In the genomic region with DNA sequence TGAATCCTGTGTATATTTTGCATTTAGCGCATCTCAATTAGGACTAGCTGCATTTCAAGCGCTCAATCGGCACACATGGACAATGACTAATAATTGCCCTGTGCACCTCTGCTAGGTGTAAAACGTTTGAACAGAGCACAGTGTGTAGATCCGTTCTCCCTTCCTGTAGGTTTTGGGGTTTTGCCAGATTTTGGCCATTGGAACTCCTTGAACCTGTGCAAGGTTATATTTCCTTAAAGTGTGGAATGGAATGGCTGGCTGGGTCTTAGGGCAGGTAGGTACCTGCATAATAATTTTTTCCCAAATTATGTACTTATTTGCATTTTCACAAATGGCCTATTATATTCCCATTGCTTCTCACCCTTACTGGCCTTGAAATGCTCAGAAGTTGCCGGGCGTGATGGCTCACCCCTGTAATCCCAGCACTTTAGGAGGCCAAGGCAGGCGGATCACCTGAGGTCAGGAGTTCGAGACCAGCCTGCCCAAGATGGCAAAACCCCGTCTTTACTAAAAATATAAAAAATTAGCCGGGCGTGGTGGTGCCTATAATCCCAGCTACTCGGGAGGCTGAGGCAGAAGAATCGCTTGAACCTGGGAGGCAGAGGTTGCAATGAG, we compare ENCODE assay signal across 8 cellular contexts. TPM values are rescaled to one million over a fixed set of nuclear protein-coding genes. Genes with fewer than 3 reads are reported as not detected.
DNase-seq lines count a peak whose midpoint lies in the region; ATAC-seq, FAIRE-seq and TF ChIP-seq lines count a peak whose summit lies in the region.

No MANE protein-coding gene starts in this region.

- in situ Hi-C loops in K562 (cut with MboI) = no loop called here

- H4K20me1 ChIP-seq in K562 (replicated peaks; ENCODE audit: control insufficient read depth, insufficient read depth, low read length) = no peaks in the 10 kb centered on the region

- H3K79me2 ChIP-seq in K562 (ENCODE audit: control insufficient read depth, insufficient read depth, low read length) = no peaks in the 10 kb centered on the region

- DNase-seq in Calu3 (peak; percentile 14), K562 (ENCODE audit: extremely low read depth in 1 of 4, low spot score in 3 of 4) (peak in 3 of 4 experiments; percentile 45 to 53 (median 48)), HCEC 1CT (no peak), GM10266 (ENCODE audit: extremely low spot score) (no peak), DMS153 (lab: John Stamatoyannopoulos, UW) (no peak)

- TF ChIP-seq RAD21 in K562 (CRISPR knock-in tag; conservative IDR thresholded peaks at IDR 0.05 in 1 of 2, IDR thresholded peaks at IDR 0.05 in 1 of 2) = no peak

- peak overlapping the region; percentile 69; the same call in 2 of the 3 replicates for H3K27ac ChIP-seq in K562 (ENCODE audit: extremely low read depth, low read depth, low read length)

- FAIRE-seq in K562 (lab: Jason Lieb, UNC) = no peak

- H3K27me3 Mint-ChIP-seq in Calu3 (ENCODE audit: unreplicated experiment) = no peaks in the 10 kb centered on the region

- no peaks in the 10 kb centered on the region for H3K9me1 ChIP-seq in K562 (ENCODE audit: control insufficient read depth, insufficient read depth, low read length)

- intact Hi-C loops in Calu3 (cut with micrococcal nuclease; ENCODE audit: unreplicated experiment) = loop anchor here (2.0 kb wide), 1 partner anchor 116 kb away; no protein-coding TSS in a partner anchor
- intact Hi-C loops in K562 (cut with micrococcal nuclease) = loop anchor here (2.0 kb wide), 1 partner anchor 116 kb away; no protein-coding TSS in a partner anchor

- no peak overlapping the region for H3K4me3 ChIP-seq in K562
- H3K4me3 ChIP-seq in mononuclear cell (ENCODE audit: low read length) = peak overlapping the region; percentile 18

- BruUV-seq in Calu3 (replicated peaks; lab: Mats Ljungman, UMichigan) (no TSS peak), K562 (replicated peaks; lab: Mats Ljungman, UMichigan) (no TSS peak)

- ATAC-seq in HG03196 (IDR thresholded peaks at IDR 0.05; ENCODE audit: unreplicated experiment) (peak; percentile 32), K562 (peak; percentile 1; the same call in 1 of the 3 replicates), HG03039 (IDR thresholded peaks at IDR 0.05; ENCODE audit: unreplicated experiment) (no peak)

- H3K4me1 Mint-ChIP-seq in Calu3 (ENCODE audit: low read depth, unreplicated experiment) = peaks cover 11% of the 10 kb centered on the region

- TF ChIP-seq EP300 in K562 (IDR thresholded peaks at IDR 0.05; ENCODE audit: low read length) = no peak

- peaks cover 31% of the 10 kb centered on the region for H3K36me3 Mint-ChIP-seq in Calu3 (ENCODE audit: insufficient read depth, unreplicated experiment)

- H3K4me1 ChIP-seq in K562 (replicated peaks in 1 of 2; ENCODE audit: control insufficient read depth in 2 of 2, insufficient read depth in 2 of 2, low read length in 2 of 2) = peaks cover 14 to 15% of the 10 kb centered on the region in 2 experiments
- H3K4me1 ChIP-seq in mononuclear cell (ENCODE audit: insufficient read depth, low read length) = peaks cover 23% of the 10 kb centered on the region

- POLR2A ChIA-PET in K562 (lab: Yijun Ruan, JAX) = interaction anchor here (0.6 to 3.5 kb wide), 121 partner anchors 9 to 1570 kb away, joined by 3 to 194 read pairs (median 4); a partner anchor contains a TSS

- CTCF ChIA-PET in Calu3 (lab: Charles Lee) (interaction anchor here (0.6 to 1.3 kb wide), 10 partner anchors 9 to 307 kb away, joined by 3 to 8 read pairs (median 3); a partner anchor contains a TSS), K562 (lab: Yijun Ruan, JAX; ENCODE audit: low intra/inter-chr PET ratio) (interaction anchor here (1.0 to 1.4 kb wide), 2 partner anchors 116 to 574 kb away, joined by 5 to 9 read pairs; no protein-coding TSS in a partner anchor)

- TF ChIP-seq CTCF in Calu3 (IDR thresholded peaks at IDR 0.05; ENCODE audit: unreplicated experiment) = no peak
- no peak for TF ChIP-seq CTCF in K562 (IDR thresholded peaks at IDR 0.05 in 2 of 3, conservative IDR thresholded peaks at IDR 0.05 in 1 of 3; ENCODE audit: insufficient read depth in 2 of 3, low read depth in 1 of 3, low read length in 3 of 3)
- TF ChIP-seq CTCF in GM10266 (IDR thresholded peaks at IDR 0.05; ENCODE audit: control insufficient read depth, insufficient read depth, low read depth, missing control alignments) = no peak

- no peak for TF ChIP-seq POLR2A in K562 (conservative IDR thresholded peaks at IDR 0.05)

- no peaks in the 10 kb centered on the region for H3K9me3 Mint-ChIP-seq in Calu3 (ENCODE audit: low read depth, unreplicated experiment)

- H2AFZ ChIP-seq in K562 (ENCODE audit: low read depth, low read length) = peak overlapping the region; percentile 7; the same call in 1 of the 2 replicates

- peak overlapping the region; percentile 74 for H3K4me2 ChIP-seq in K562 (ENCODE audit: insufficient read depth, low read length)

- H3K36me3 ChIP-seq in K562 (ENCODE audit: control insufficient read depth, insufficient read depth, low read length) = no peaks in the 10 kb centered on the region

- peak overlapping the region; percentile 87 for H3K4me3 Mint-ChIP-seq in Calu3 (ENCODE audit: low read depth, unreplicated experiment)

- peak overlapping the region; percentile 100 for H3K27ac Mint-ChIP-seq in Calu3 (ENCODE audit: unreplicated experiment)

- H3K27me3 ChIP-seq in K562 (ENCODE audit: control insufficient read depth in 2 of 2, insufficient read depth in 2 of 2, low read length in 2 of 2) = no peaks in the 10 kb centered on the region; a peak in 1 of 5 replicates
- H3K27me3 ChIP-seq in mononuclear cell (ENCODE audit: insufficient read depth, low read length) = no peaks in the 10 kb centered on the region

- 3% methylated on average over 14 of the region's 14 CpGs for WGBS in K562 (ENCODE audit: insufficient coverage, low coverage, missing lambda C conversion rate)

- H3K9ac ChIP-seq in K562 (ENCODE audit: insufficient read depth in 1 of 2, low read depth in 2 of 2, low read length in 2 of 2) = peak overlapping the region in 1 of 2 experiments; percentile 27; a peak in 1 of 4 replicates

- H3K9me3 ChIP-seq in K562 (replicated peaks; ENCODE audit: control insufficient read depth, insufficient read depth, low read depth, low read length) (peaks cover 1% of the 10 kb centered on the region; the same call in 1 of the 2 replicates), mononuclear cell (ENCODE audit: low read depth, low read length) (no peaks in the 10 kb centered on the region)

RNA-seq across cellular contexts. Expression of a gene that starts 0.8 kb away (rescaled TPM):
- total RNA-seq in Calu3 (2022) (20.3 and 25.8 TPM in 2 replicates), K562 (2014; rRNA removed) (not detected in 2 replicates), K562 (2014; rRNA removed; fragmentation: Illumina TruSeq; extraction: Trizol) (not detected in 2 replicates), K562 (2015; rRNA removed; fragmentation: Illumina TruSeq; extraction: Trizol) (not detected in 2 replicates), K562 (2021) (14.2 TPM in 1 of 2 replicates, not detected in the other), mononuclear cell (not detected)
- total RNA-seq in K562 (2011; cell fraction: chromatin; rRNA removed; ENCODE audit: low replicate concordance) = under 0.01 TPM in 2 replicates
- total RNA-seq in K562 (2011; cell fraction: nucleolus; rRNA removed) = under 0.01 TPM in 2 replicates
- total RNA-seq in K562 (2011; cell fraction: nucleoplasm; rRNA removed) = under 0.01 TPM in 2 replicates
- polyA plus RNA-seq in K562 (2011; rRNA removed) (not detected in 2 replicates), K562 (2014; fragmentation: Illumina TruSeq; extraction: Trizol) (not detected in 2 replicates), K562 (2014; fragmentation: Nextera tagmentation; extraction: Ambion mirVana) (not detected), K562 (2014; rRNA removed) (not detected in 2 replicates)
- polyA plus RNA-seq in K562 (2011; cell fraction: cytosol; rRNA removed) = not detected in 2 replicates
- under 0.01 TPM in 1 of 2 replicates, not detected in the other for polyA plus RNA-seq in K562 (2011; cell fraction: nucleus; rRNA removed)
- polyA plus RNA-seq in K562 (2012) = not detected in 2 replicates
- under 0.01 TPM in 2 replicates for polyA minus RNA-seq in K562 (2011; rRNA and poly(A)+ RNA removed)
- 577 and 858 TPM in 2 replicates for polyA minus RNA-seq in K562 (2011; cell fraction: cytosol; rRNA and poly(A)+ RNA removed)
- under 0.01 TPM in 2 replicates for polyA minus RNA-seq in K562 (2011; cell fraction: nucleus; rRNA and poly(A)+ RNA removed)

RNA-seq across cellular contexts. Expression of a gene that starts 9.4 kb away (rescaled TPM):
- total RNA-seq in Calu3 (2022) = not detected in 2 replicates
- under 0.01 TPM in 2 replicates for total RNA-seq in K562 (2011; cell fraction: chromatin; rRNA removed; ENCODE audit: low replicate concordance)
- total RNA-seq in K562 (2011; cell fraction: nucleolus; rRNA removed) = under 0.01 TPM in 2 replicates
- total RNA-seq in K562 (2011; cell fraction: nucleoplasm; rRNA removed) = under 0.01 TPM in 2 replicates
- total RNA-seq in K562 (2014; rRNA removed) = not detected in 2 replicates
- total RNA-seq in K562 (2014; rRNA removed; fragmentation: Illumina TruSeq; extraction: Trizol) = not detected in 2 replicates
- not detected in 2 replicates for total RNA-seq in K562 (2015; rRNA removed; fragmentation: Illumina TruSeq; extraction: Trizol)
- total RNA-seq in K562 (2021) = not detected in 2 replicates
- not detected in 2 replicates for polyA plus RNA-seq in K562 (2011; rRNA removed)
- not detected in 2 replicates for polyA plus RNA-seq in K562 (2011; cell fraction: cytosol; rRNA removed)
- under 0.01 TPM in 2 replicates for polyA plus RNA-seq in K562 (2011; cell fraction: nucleus; rRNA removed)
- not detected in 2 replicates for polyA plus RNA-seq in K562 (2012)
- polyA plus RNA-seq in K562 (2014; fragmentation: Illumina TruSeq; extraction: Trizol) = not detected in 2 replicates
- polyA plus RNA-seq in K562 (2014; fragmentation: Nextera tagmentation; extraction: Ambion mirVana) = not detected
- polyA plus RNA-seq in K562 (2014; rRNA removed) = not detected in 2 replicates
- under 0.01 TPM in 2 replicates for polyA minus RNA-seq in K562 (2011; rRNA and poly(A)+ RNA removed)
- polyA minus RNA-seq in K562 (2011; cell fraction: cytosol; rRNA and poly(A)+ RNA removed) = 268 TPM in 1 of 2 replicates, not detected in the other
- under 0.01 TPM in 2 replicates for polyA minus RNA-seq in K562 (2011; cell fraction: nucleus; rRNA and poly(A)+ RNA removed)
- not detected for total RNA-seq in mononuclear cell

RNA-seq across cellular contexts. Expression of a gene that starts 18.6 kb away (rescaled TPM):
- 4.6 and 5.8 TPM in 2 replicates for total RNA-seq in Calu3 (2022)
- total RNA-seq in K562 (2011; cell fraction: chromatin; rRNA removed; ENCODE audit: low replicate concordance) = 3.3 and 4.7 TPM in 2 replicates
- total RNA-seq in K562 (2011; cell fraction: nucleolus; rRNA removed) = 3.4 and 3.7 TPM in 2 replicates
- 5.7 and 9.5 TPM in 2 replicates for total RNA-seq in K562 (2011; cell fraction: nucleoplasm; rRNA removed)
- total RNA-seq in K562 (2014; rRNA removed) = 5.1 and 6.7 TPM in 2 replicates
- 6.4 and 7.0 TPM in 2 replicates for total RNA-seq in K562 (2014; rRNA removed; fragmentation: Illumina TruSeq; extraction: Trizol)
- 5.8 and 6.3 TPM in 2 replicates for total RNA-seq in K562 (2015; rRNA removed; fragmentation: Illumina TruSeq; extraction: Trizol)
- 7.6 TPM in 2 replicates for total RNA-seq in K562 (2021)
- 7.5 and 10.3 TPM in 2 replicates for polyA plus RNA-seq in K562 (2011; rRNA removed)
- polyA plus RNA-seq in K562 (2011; cell fraction: cytosol; rRNA removed) = 8.2 and 9.6 TPM in 2 replicates
- 6.6 and 10.2 TPM in 2 replicates for polyA plus RNA-seq in K562 (2011; cell fraction: nucleus; rRNA removed)
- 6.6 and 14.9 TPM in 2 replicates for polyA plus RNA-seq in K562 (2012)
- 8.2 and 9.9 TPM in 2 replicates for polyA plus RNA-seq in K562 (2014; fragmentation: Illumina TruSeq; extraction: Trizol)
- 1 to 10 TPM; 3.0 to 5.6 TPM for polyA plus RNA-seq in K562 (2014; fragmentation: Nextera tagmentation; extraction: Ambion mirVana)
- 5.8 and 7.8 TPM in 2 replicates for polyA plus RNA-seq in K562 (2014; rRNA removed)
- polyA minus RNA-seq in K562 (2011; rRNA and poly(A)+ RNA removed) = 5.6 and 6.8 TPM in 2 replicates
- 3.6 and 4.6 TPM in 2 replicates for polyA minus RNA-seq in K562 (2011; cell fraction: cytosol; rRNA and poly(A)+ RNA removed)
- polyA minus RNA-seq in K562 (2011; cell fraction: nucleus; rRNA and poly(A)+ RNA removed) = 1.3 and 3.4 TPM in 2 replicates
- total RNA-seq in mononuclear cell = 16.9 TPM

Comparison
In these comparisons a context has a peak if more than half of its experiments do, and no peak if none do; other contexts are left out.
1. DNase-seq: peak in Calu3 (single experiment) and K562 (3 of 4); none in HCEC 1CT (single experiment), GM10266 (single experiment) and DMS153 (single experiment).